Comparison of ENCODE assay signal across 1 cellular context in genomic region chr16:2019500-2019899, GRCh38.
A peak's percentile ranks its signal among the peaks of the same experiment; 100 is the strongest.
TF ChIP-seq lines count a peak whose summit lies in the region.

TSS of gene NPW (plus strand) at chr16:2019785.

TF ChIP-seq in HEK293, 187 proteins besides CTCF, POLR2A, EP300 and RAD21 (continued from another document):
- peak; percentile 40; the same call in 1 of the 2 replicates for TF ChIP-seq ZNF398 (tag by site-specific recombination; IDR thresholded peaks at IDR 0.05)
- peak; percentile 48 for TF ChIP-seq SP2 (tag by site-specific recombination; IDR thresholded peaks at IDR 0.05)
- TF ChIP-seq ZNF571 (tag by site-specific recombination; IDR thresholded peaks at IDR 0.05), result no peak
- TF ChIP-seq ZNF530 (tag by site-specific recombination; IDR thresholded peaks at IDR 0.05; ENCODE audit: low read depth), result no peak
- TF ChIP-seq ZNF121 (tag by site-specific recombination; IDR thresholded peaks at IDR 0.05), result no peak
- TF ChIP-seq ZNF600 (tag by site-specific recombination; IDR thresholded peaks at IDR 0.05), result peak; percentile 20; the same call in 1 of the 2 replicates
